8 cellular contexts compared by ENCODE assay signal in the genomic region with DNA sequence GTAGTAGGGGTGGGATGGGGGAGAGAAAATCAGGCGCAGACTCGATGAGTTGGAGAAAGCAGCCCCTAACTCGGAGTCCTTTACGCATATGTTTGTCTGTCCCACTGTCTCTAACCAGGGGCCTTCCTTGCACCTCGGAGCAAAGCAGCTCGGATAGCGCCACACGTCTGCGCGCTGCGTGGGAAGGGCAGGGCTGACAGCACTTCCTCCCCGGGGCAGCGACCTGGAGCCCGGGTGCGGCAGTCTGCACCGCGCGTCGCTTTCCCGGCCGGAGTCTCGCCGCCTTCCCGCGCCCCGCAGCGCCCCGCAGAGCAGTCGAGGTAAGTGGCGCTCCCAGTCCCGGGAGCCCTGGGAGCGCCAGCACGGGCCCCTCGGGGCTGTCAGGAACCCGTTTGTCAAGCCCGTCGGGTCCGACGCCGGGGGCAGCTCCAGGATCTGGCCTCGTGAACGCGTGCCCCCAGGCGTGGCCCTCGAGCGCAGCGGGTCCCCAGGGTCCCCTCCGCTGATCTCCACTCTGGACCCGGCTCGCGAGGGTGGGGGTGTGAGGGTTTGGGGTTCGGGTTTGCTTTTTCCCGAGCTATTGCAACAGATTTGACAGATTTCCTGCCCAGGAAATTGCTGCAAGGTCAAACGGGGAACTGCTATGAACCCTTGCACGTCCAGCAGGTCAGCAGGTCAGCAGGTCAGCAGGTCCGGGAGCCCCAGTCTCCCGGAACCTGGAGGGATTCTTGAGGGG. TPM values are rescaled to one million over a fixed set of nuclear protein-coding genes. Genes with fewer than 3 reads are reported as not detected.
A peak's percentile ranks its signal among the peaks of the same experiment; 100 is the strongest.
DNase-seq lines count a peak whose midpoint lies in the region; ATAC-seq and TF ChIP-seq lines count a peak whose summit lies in the region.

No MANE protein-coding gene starts in this region.

- H3K4me3 Mint-ChIP-seq in activated naive CD8-positive, alpha-beta T cell = peak overlapping the region; percentile 92
- peak overlapping the region; percentile 95 to 97 (median 97) for H3K4me3 Mint-ChIP-seq in immature natural killer cell

- H3K4me3 ChIP-seq in GM12865 (ENCODE audit: low read depth, low read length) = peak overlapping the region; percentile 93

- no peak for TF ChIP-seq CTCF in GM12865 (IDR thresholded peaks at IDR 0.05; ENCODE audit: insufficient read depth, low read depth, low read length, missing control alignments)

- H3K9me3 Mint-ChIP-seq in activated naive CD8-positive, alpha-beta T cell (ENCODE audit: low read depth) = no peaks in the 10 kb centered on the region
- no peaks in the 10 kb centered on the region for H3K9me3 Mint-ChIP-seq in immature natural killer cell

- peak; percentile 70 for ATAC-seq in HG02759 (IDR thresholded peaks at IDR 0.05; ENCODE audit: unreplicated experiment)

- in situ Hi-C loops in G401 (cut with HindIII; ENCODE audit: low sequenced_read_pairs) = no loop called here

- H3K27ac Mint-ChIP-seq in activated naive CD8-positive, alpha-beta T cell = peak overlapping the region; percentile 95
- H3K27ac Mint-ChIP-seq in immature natural killer cell = peak overlapping the region; percentile 81 to 99 (median 98)

- peaks cover 58% of the 10 kb centered on the region for H3K4me1 Mint-ChIP-seq in activated naive CD8-positive, alpha-beta T cell (ENCODE audit: low read depth)
- peaks cover 62 to 78% of the 10 kb centered on the region in 2 donors for H3K4me1 Mint-ChIP-seq in immature natural killer cell

- H3K27me3 Mint-ChIP-seq in activated naive CD8-positive, alpha-beta T cell = no peaks in the 10 kb centered on the region
- H3K27me3 Mint-ChIP-seq in immature natural killer cell (ENCODE audit: low read depth in 3 of 3) = no peaks in the 10 kb centered on the region

- peaks cover 4% of the 10 kb centered on the region for H3K36me3 Mint-ChIP-seq in activated naive CD8-positive, alpha-beta T cell
- H3K36me3 Mint-ChIP-seq in immature natural killer cell = peaks cover 0 to 13% (median 3%) of the 10 kb centered on the region in 3 donors

- DNase-seq in GM12865 (ENCODE audit: low read depth) (peak; percentile 78), RPMI8226 (peak; percentile 55), immature natural killer cell (peak; percentile 61 to 68 (median 64)), midbrain (lab: John Stamatoyannopoulos, UW) (no peak), G401 (ENCODE audit: low spot score) (no peak)
- DNase-seq in stimulated activated CD4-positive, alpha-beta T cell treated with anti-CD3 and anti-CD28 coated beads, TNF-alpha, amount 100 ng/mL, for 1 hour (ENCODE audit: low read depth in 3 of 3, low spot score in 1 of 3) = peak; percentile 34 to 61 (median 60)

RNA-seq across cellular contexts. Expression of gene APBB1IP, which starts 0.6 kb away (rescaled TPM):
- 10 to 100 TPM; 22.0 to 83.5 (median 29.8) TPM for polyA plus RNA-seq in immature natural killer cell
- total RNA-seq in G401 (2014; rRNA removed; shearing (Covaris generic)) = not detected in 2 replicates

Comparison
In these comparisons a context has a peak if more than half of its experiments do, and no peak if none do; other contexts are left out.
1. DNase-seq: peak in GM12865 (single experiment), RPMI8226 (single experiment), immature natural killer cell (3 of 3) and stimulated activated CD4-positive, alpha-beta T cell treated with anti-CD3 and anti-CD28 coated beads, TNF-alpha, amount 100 ng/mL, for 1 hour (3 of 3); none in midbrain (single experiment) and G401 (single experiment).